In genomic region chr7:128862571-128863432, GRCh38 we compare ENCODE assay signal across 8 cellular contexts. TPM values are rescaled to one million over a fixed set of nuclear protein-coding genes. Genes with fewer than 3 reads are reported as not detected.
A peak's percentile ranks its signal among the peaks of the same experiment; 100 is the strongest.
DNase-seq lines count a peak whose midpoint lies in the region; ATAC-seq lines count a peak whose summit lies in the region.

A gene with protein sequence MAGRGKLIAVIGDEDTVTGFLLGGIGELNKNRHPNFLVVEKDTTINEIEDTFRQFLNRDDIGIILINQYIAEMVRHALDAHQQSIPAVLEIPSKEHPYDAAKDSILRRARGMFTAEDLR (plus strand): TSS chr7:128862856. CDS start chr7:128862905, 49 bp downstream.

- no peaks in the 10 kb centered on the region for H3K9me3 Mint-ChIP-seq in activated naive CD4-positive, alpha-beta T cell treated with anti-CD3 and anti-CD28 coated beads, Interleukin-2, amount 50 U/mL, for 72 hours

- H3K27ac Mint-ChIP-seq in activated naive CD4-positive, alpha-beta T cell treated with anti-CD3 and anti-CD28 coated beads, Interleukin-2, amount 50 U/mL, for 72 hours: peak within 1 kb of the TSS; percentile 88 to 99

- DNase-seq in NCI-H1092 treated with DMSO at 0.1 percent for 48 hours (lab: John Stamatoyannopoulos, UW): peak; percentile 99
- peak; percentile 94 for DNase-seq in SKM-1 (lab: John Stamatoyannopoulos, UW; ENCODE audit: unreplicated experiment)
- peak; percentile 99 to 100 for DNase-seq in activated naive CD4-positive, alpha-beta T cell treated with anti-CD3 and anti-CD28 coated beads, Interleukin-2, amount 50 U/mL, for 72 hours (ENCODE audit: low spot score in 2 of 2)
- DNase-seq in globus pallidus (ENCODE audit: low spot score): peak; percentile 96
- DNase-seq in occipital lobe (lab: John Stamatoyannopoulos, UW): peak; percentile 94

- H3K36me3 Mint-ChIP-seq in activated naive CD4-positive, alpha-beta T cell treated with anti-CD3 and anti-CD28 coated beads, Interleukin-2, amount 50 U/mL, for 72 hours: peaks cover 12 to 18% of the 10 kb centered on the region in 2 donors

- peak within 1 kb of the TSS; percentile 90 for H3K4me3 ChIP-seq in GM08714 (ENCODE audit: low read length)

- peak; percentile 84 for ATAC-seq in HG02588 (IDR thresholded peaks at IDR 0.05; ENCODE audit: unreplicated experiment)
- peak; percentile 91 to 94 for ATAC-seq in activated naive CD4-positive, alpha-beta T cell treated with anti-CD3 and anti-CD28 coated beads, Interleukin-2, amount 50 U/mL, for 72 hours

- H3K27ac ChIP-seq in temporal lobe (ENCODE audit: low read depth, low read length): peak within 1 kb of the TSS; percentile 73

RNA-seq across cellular contexts. Expression of the gene that starts here (rescaled TPM):
- 100 to 1,000 TPM; 104 to 113 TPM for total RNA-seq in activated naive CD4-positive, alpha-beta T cell treated with anti-CD3 and anti-CD28 coated beads, Interleukin-2, amount 50 U/mL, for 72 hours
- total RNA-seq in occipital lobe: 61.8 TPM
- total RNA-seq in temporal lobe: 57.0 TPM

Comparison
In these comparisons a context has a peak if more than half of its experiments do, and no peak if none do; other contexts are left out.
1. Peak in every context shown above with its lines: DNase-seq, ATAC-seq, H3K4me3 ChIP-seq and H3K27ac ChIP-seq.